6 cellular contexts compared by ENCODE assay signal in genomic region chr5:174483411-174483810, GRCh38.
"Had no signal": no experiment of that assay in that cellular context is flagged by ENCODE, and none has a peak within 500 bp of the region (broad histone marks: within the 10 kb centered on the region; RNA-seq: fewer than 3 reads in every experiment).

No MANE protein-coding gene starts in this region.

- DNase-seq: IMR-90, KBM-7, KG1 had no signal

- H3K4me3 ChIP-seq: K562 had no signal

- H3K27ac ChIP-seq: HL-60, KMS-11 had no signal
